Comparison of ENCODE assay signal across 16 cellular contexts in the genomic region with DNA sequence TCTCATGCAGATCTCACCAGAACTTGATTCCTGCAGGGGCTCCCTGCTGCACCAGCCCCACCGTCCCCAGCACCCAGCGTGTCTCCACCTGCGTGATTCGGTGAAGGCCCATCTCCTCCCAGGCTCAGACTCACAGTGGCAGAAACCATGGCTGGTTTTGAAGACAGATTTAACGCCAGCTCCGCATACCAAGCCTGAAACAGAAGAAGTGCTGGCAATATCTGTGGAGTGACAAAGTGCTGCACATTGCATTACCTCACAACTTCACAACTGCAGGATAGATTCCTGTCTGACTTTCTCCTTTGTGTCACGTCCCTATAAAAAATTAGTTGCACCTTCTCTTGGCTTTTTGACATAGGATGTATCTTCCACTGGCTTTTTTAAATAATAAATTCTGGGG.
DNase-seq lines count a peak whose midpoint lies in the region; ATAC-seq and TF ChIP-seq lines count a peak whose summit lies in the region.
"Had no signal": no experiment of that assay in that cellular context is flagged by ENCODE, and none has a peak within 500 bp of the region (broad histone marks: within the 10 kb centered on the region; RNA-seq: fewer than 3 reads in every experiment).

No MANE protein-coding gene starts in this region.

- H4K20me1 ChIP-seq in neural progenitor cell (ENCODE audit: low read depth) = no peaks in the 10 kb centered on the region

- H3K9me3 Mint-ChIP-seq in endodermal cell (no peaks in the 10 kb centered on the region), neural progenitor cell (peaks cover 11% of the 10 kb centered on the region)
- H3K9me3 Mint-ChIP-seq: CD14-positive monocyte; CD8-positive, alpha-beta T cell had no signal

- no peak overlapping the region for H2BK5ac ChIP-seq in mesendoderm (ENCODE audit: low read length)

- H3K4me1 Mint-ChIP-seq in T-helper 17 cell (peaks cover 5% of the 10 kb centered on the region), endodermal cell (peaks cover 28% of the 10 kb centered on the region), neural progenitor cell (peaks cover 66% of the 10 kb centered on the region)
- H3K4me1 Mint-ChIP-seq: CD14-positive monocyte had no signal

- H3K4me3 Mint-ChIP-seq in T-helper 17 cell = no peak overlapping the region
- H3K4me3 Mint-ChIP-seq in endodermal cell = no peak overlapping the region
- H3K4me3 Mint-ChIP-seq in neural progenitor cell = no peak overlapping the region
- H3K4me3 Mint-ChIP-seq: CD14-positive monocyte; CD8-positive, alpha-beta T cell had no signal

- no peak for TF ChIP-seq CTCF in endodermal cell (conservative IDR thresholded peaks at IDR 0.05)
- no peak for TF ChIP-seq CTCF in neural progenitor cell (IDR thresholded peaks at IDR 0.05)

- peaks cover 7% of the 10 kb centered on the region for H3K27me3 Mint-ChIP-seq in T-helper 17 cell
- peaks cover 2% of the 10 kb centered on the region for H3K27me3 Mint-ChIP-seq in endodermal cell (ENCODE audit: insufficient read depth)
- peaks cover 3% of the 10 kb centered on the region for H3K27me3 Mint-ChIP-seq in neural progenitor cell (ENCODE audit: insufficient read depth, low read depth)

- no peak overlapping the region for H3K4ac ChIP-seq in mesendoderm (ENCODE audit: low read depth, low read length)

- peak overlapping the region; percentile 67 for H3K27ac Mint-ChIP-seq in T-helper 17 cell
- H3K27ac Mint-ChIP-seq in endodermal cell = no peak overlapping the region
- H3K27ac Mint-ChIP-seq in neural progenitor cell = peak overlapping the region; percentile 86
- H3K27ac Mint-ChIP-seq: CD14-positive monocyte; CD8-positive, alpha-beta T cell had no signal

- H3K4me2 ChIP-seq in neural progenitor cell = peak overlapping the region; percentile 13
- H3K4me2 ChIP-seq in mesendoderm (ENCODE audit: low read length) = no peak overlapping the region
- H3K4me2 ChIP-seq: A549 had no signal

- H2AFZ ChIP-seq in neural progenitor cell (replicated peaks) = no peak overlapping the region
- H2AFZ ChIP-seq: GM23248 had no signal

- peaks cover 42% of the 10 kb centered on the region for H3F3A ChIP-seq in neural progenitor cell (ENCODE audit: low read depth)

- H3K23ac ChIP-seq in mesendoderm (ENCODE audit: low read length) = no peak overlapping the region

- H3K36me3 ChIP-seq in endodermal cell (ENCODE audit: control insufficient read depth, insufficient read depth, low read length) (no peaks in the 10 kb centered on the region), neural progenitor cell (no peaks in the 10 kb centered on the region), mesendoderm (ENCODE audit: control insufficient read depth, insufficient read depth, low read length) (no peaks in the 10 kb centered on the region)
- H3K36me3 ChIP-seq: BE2C, HAP-1 had no signal

- no peak overlapping the region for H3K9ac ChIP-seq in endodermal cell (ENCODE audit: extremely low read depth, low read length, poor library complexity, severe bottlenecking)
- no peak overlapping the region for H3K9ac ChIP-seq in neural progenitor cell
- no peak overlapping the region for H3K9ac ChIP-seq in mesendoderm (ENCODE audit: low read length)
- H3K9ac ChIP-seq: GM23248 had no signal

- H3K27ac ChIP-seq in endodermal cell (ENCODE audit: low read depth, low read length) = peak overlapping the region; percentile 10
- H3K27ac ChIP-seq in neural progenitor cell = no peak overlapping the region
- no peak overlapping the region for H3K27ac ChIP-seq in mesendoderm (ENCODE audit: low read depth, low read length)
- H3K27ac ChIP-seq: A549, GM23248 had no signal

- H3K4me3 ChIP-seq in endodermal cell (ENCODE audit: low read length) (no peak overlapping the region), neural progenitor cell (no peak overlapping the region), mesendoderm (ENCODE audit: low read length) (no peak overlapping the region)
- H3K4me3 ChIP-seq: A549, GM23248, HAP-1 had no signal

- no peaks in the 10 kb centered on the region for H3K9me3 ChIP-seq in T-helper 17 cell (ENCODE audit: control insufficient read depth, low read length, poor library complexity, severe bottlenecking)
- H3K9me3 ChIP-seq in endodermal cell (ENCODE audit: control insufficient read depth, low read length) = no peaks in the 10 kb centered on the region
- no peaks in the 10 kb centered on the region for H3K9me3 ChIP-seq in neural progenitor cell (ENCODE audit: low read depth)
- H3K9me3 ChIP-seq: A549, BE2C, HAP-1 had no signal

- H3K79me1 ChIP-seq in mesendoderm (ENCODE audit: low read length) = no peaks in the 10 kb centered on the region

- no peak overlapping the region for H3K18ac ChIP-seq in mesendoderm (ENCODE audit: low read length)

- no peak overlapping the region for H4K8ac ChIP-seq in mesendoderm (ENCODE audit: low read depth, low read length)

- no peaks in the 10 kb centered on the region for H3K27me3 ChIP-seq in endodermal cell (ENCODE audit: control insufficient read depth, insufficient read depth, low read length, poor library complexity, severe bottlenecking)
- no peaks in the 10 kb centered on the region for H3K27me3 ChIP-seq in neural progenitor cell
- no peaks in the 10 kb centered on the region for H3K27me3 ChIP-seq in mesendoderm (ENCODE audit: insufficient read depth, low read length, poor library complexity)

- peaks cover 2% of the 10 kb centered on the region for H3K79me2 ChIP-seq in neural progenitor cell (ENCODE audit: low read depth)
- no peaks in the 10 kb centered on the region for H3K79me2 ChIP-seq in mesendoderm (ENCODE audit: control insufficient read depth, insufficient read depth, low read length)

- no peak overlapping the region for H2AK5ac ChIP-seq in mesendoderm (ENCODE audit: low read length)

- 67 to 76% methylated on average over 7 of the region's 7 CpGs for WGBS in endodermal cell (ENCODE audit: insufficient coverage in 1 of 2, insufficient read length in 1 of 2), 2 experiments
- WGBS in mesendoderm (ENCODE audit: extremely low coverage, insufficient coverage, low lambda C conversion rate) = no CpG with 5 or more reads among the region's 7 CpGs

- ATAC-seq in T-helper 17 cell (no peak), SK-N-SH treated with all-trans-retinoic acid at 6 μM for 48 hours (no peak)
- ATAC-seq: A549; CD8-positive, alpha-beta T cell had no signal

- DNase-seq in T-helper 17 cell (no peak), endodermal cell (no peak), neural progenitor cell (ENCODE audit: low spot score) (no peak), mesendoderm (no peak)
- DNase-seq in activated CD8-positive, alpha-beta memory T cell treated with anti-CD3 and anti-CD28 coated beads, Interleukin-2, amount 50 U/mL, for 48 hours = no peak
- DNase-seq: BE2C; CD8-positive, alpha-beta T cell; COR-L47; DMS153; DMS79 treated with DMSO at 0.1 percent for 48 hours; EL; GM23248 had no signal

- H4K5ac ChIP-seq in mesendoderm (ENCODE audit: low read length) = no peak overlapping the region

- H3K36me3 Mint-ChIP-seq in T-helper 17 cell (ENCODE audit: low read depth) (no peaks in the 10 kb centered on the region), endodermal cell (ENCODE audit: low read depth) (no peaks in the 10 kb centered on the region), neural progenitor cell (no peaks in the 10 kb centered on the region)
- H3K36me3 Mint-ChIP-seq: CD14-positive monocyte; CD8-positive, alpha-beta T cell had no signal

- no peak overlapping the region for H2BK15ac ChIP-seq in mesendoderm (replicated peaks; ENCODE audit: low read depth)

- H3K4me1 ChIP-seq in endodermal cell (ENCODE audit: control insufficient read depth, insufficient read depth, low read length) = peaks cover 5% of the 10 kb centered on the region
- peaks cover 48% of the 10 kb centered on the region for H3K4me1 ChIP-seq in neural progenitor cell
- peaks cover 5% of the 10 kb centered on the region for H3K4me1 ChIP-seq in mesendoderm (ENCODE audit: control insufficient read depth, low read depth, low read length)
- H3K4me1 ChIP-seq: A549, BE2C had no signal

- H3K56ac ChIP-seq in mesendoderm (ENCODE audit: low read length) = no peak overlapping the region

- H2BK120ac ChIP-seq in mesendoderm (ENCODE audit: low read depth, low read length) = no peak overlapping the region

TF ChIP-seq in SK-N-SH treated with all-trans-retinoic acid at 6 μM for 48 hours, 23 proteins besides CTCF, POLR2A, EP300 and RAD21 (continues in another document):
- no peak for TF ChIP-seq RARB (CRISPR knock-in tag; IDR thresholded peaks at IDR 0.05)
- TF ChIP-seq TOX (CRISPR knock-in tag; IDR thresholded peaks at IDR 0.05; ENCODE audit: borderline replicate concordance) = no peak
- TF ChIP-seq GLIS3 (CRISPR knock-in tag; IDR thresholded peaks at IDR 0.05) = no peak
- no peak for TF ChIP-seq ZNF565 (CRISPR knock-in tag; conservative IDR thresholded peaks at IDR 0.05; ENCODE audit: low read depth)
- TF ChIP-seq ZNF70 (CRISPR knock-in tag; IDR thresholded peaks at IDR 0.05) = no peak
- TF ChIP-seq OSR1 (CRISPR knock-in tag; IDR thresholded peaks at IDR 0.05) = no peak
- TF ChIP-seq ZC3H10 (CRISPR knock-in tag; IDR thresholded peaks at IDR 0.05) = no peak
- no peak for TF ChIP-seq PPARA (CRISPR knock-in tag; IDR thresholded peaks at IDR 0.05; ENCODE audit: borderline replicate concordance)
- no peak for TF ChIP-seq ESRRG (CRISPR knock-in tag; IDR thresholded peaks at IDR 0.05)
- TF ChIP-seq, protein P1, sequence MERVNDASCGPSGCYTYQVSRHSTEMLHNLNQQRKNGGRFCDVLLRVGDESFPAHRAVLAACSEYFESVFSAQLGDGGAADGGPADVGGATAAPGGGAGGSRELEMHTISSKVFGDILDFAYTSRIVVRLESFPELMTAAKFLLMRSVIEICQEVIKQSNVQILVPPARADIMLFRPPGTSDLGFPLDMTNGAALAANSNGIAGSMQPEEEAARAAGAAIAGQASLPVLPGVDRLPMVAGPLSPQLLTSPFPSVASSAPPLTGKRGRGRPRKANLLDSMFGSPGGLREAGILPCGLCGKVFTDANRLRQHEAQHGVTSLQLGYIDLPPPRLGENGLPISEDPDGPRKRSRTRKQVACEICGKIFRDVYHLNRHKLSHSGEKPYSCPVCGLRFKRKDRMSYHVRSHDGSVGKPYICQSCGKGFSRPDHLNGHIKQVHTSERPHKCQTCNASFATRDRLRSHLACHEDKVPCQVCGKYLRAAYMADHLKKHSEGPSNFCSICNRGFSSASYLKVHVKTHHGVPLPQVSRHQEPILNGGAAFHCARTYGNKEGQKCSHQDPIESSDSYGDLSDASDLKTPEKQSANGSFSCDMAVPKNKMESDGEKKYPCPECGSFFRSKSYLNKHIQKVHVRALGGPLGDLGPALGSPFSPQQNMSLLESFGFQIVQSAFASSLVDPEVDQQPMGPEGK (CRISPR knock-in tag; IDR thresholded peaks at IDR 0.05; ENCODE audit: borderline replicate concordance) = no peak
- TF ChIP-seq CSDC2 (CRISPR knock-in tag; IDR thresholded peaks at IDR 0.05) = no peak
